ENCODE assay signal across 8 cellular contexts in genomic region chr1:44672956-44673674, GRCh38. TPM values are rescaled to one million over a fixed set of nuclear protein-coding genes. Genes with fewer than 3 reads are reported as not detected.
A peak's percentile ranks its signal among the peaks of the same experiment; 100 is the strongest.
DNase-seq lines count a peak whose midpoint lies in the region; ATAC-seq, FAIRE-seq and TF ChIP-seq lines count a peak whose summit lies in the region.

No MANE protein-coding gene starts in this region.

- FAIRE-seq in A549 (lab: Jason Lieb, UNC), result no peak

- H3K4me3 ChIP-seq in A549 (peak overlapping the region; percentile 57), HUES6 (ENCODE audit: low read depth, low read length) (peak overlapping the region; percentile 85), cardiac fibroblast (replicated peaks in 1 of 2; ENCODE audit: low read depth in 2 of 2, low read length in 2 of 2) (peak overlapping the region; percentile 67 to 83)

- H3K4me1 ChIP-seq in A549 (peaks cover 25% of the 10 kb centered on the region), HUES6 (ENCODE audit: control insufficient read depth, insufficient read depth, low read length) (peaks cover 35% of the 10 kb centered on the region)

- TF ChIP-seq CTCF in A549 (IDR thresholded peaks at IDR 0.05) (no peak), cardiac fibroblast (IDR thresholded peaks at IDR 0.05; ENCODE audit: low read depth, low read length) (no peak)

- peak overlapping the region; percentile 93 for H3K4me2 ChIP-seq in A549

- POLR2A ChIA-PET in A549 (lab: Yijun Ruan, JAX), result interaction anchor here (1.1 to 2.2 kb wide), 4 partner anchors 20 to 57 kb away, joined by 6 to 28 read pairs (median 9); no protein-coding TSS in a partner anchor

- TF ChIP-seq RAD21 in A549 (conservative IDR thresholded peaks at IDR 0.05 in 1 of 2, IDR thresholded peaks at IDR 0.05 in 1 of 2), result no peak

- WGBS in A549 (ENCODE audit: missing lambda C conversion rate), result 89% methylated on average over 14 of the region's 14 CpGs

- no peak for TF ChIP-seq EP300 in A549 (IDR thresholded peaks at IDR 0.05)

- H3K27me3 ChIP-seq in HUES6 (ENCODE audit: control insufficient read depth, insufficient read depth, low read length), result no peaks in the 10 kb centered on the region

- H3K27ac ChIP-seq in A549, result peak overlapping the region; percentile 90 to 95; a peak in 5 of 6 replicates
- no peak overlapping the region for H3K27ac ChIP-seq in HUES6 (ENCODE audit: low read depth, low read length)

- no peaks in the 10 kb centered on the region for H3K36me3 ChIP-seq in HUES6 (ENCODE audit: control insufficient read depth, insufficient read depth, low read length)

- no peak for DNase-seq in A549 (ENCODE audit: low read depth in 1 of 2, low spot score in 1 of 2)
- no peak for DNase-seq in cardiac fibroblast (ENCODE audit: low read depth in 2 of 2)
- peak; percentile 71 for DNase-seq in myocyte (ENCODE audit: low read depth)
- DNase-seq in NCI-H69 (lab: John Stamatoyannopoulos, UW), result no peak
- no peak for DNase-seq in putamen (ENCODE audit: low spot score)

- ATAC-seq in A549, result no peak
- ATAC-seq in HG02981 (IDR thresholded peaks at IDR 0.05; ENCODE audit: unreplicated experiment), result no peak
- ATAC-seq in GM18498 (IDR thresholded peaks at IDR 0.05; ENCODE audit: unreplicated experiment), result no peak

- peak overlapping the region; percentile 62 for H3K9ac ChIP-seq in HUES6 (ENCODE audit: low read length)

- no peak for TF ChIP-seq POLR2A in A549 (IDR thresholded peaks at IDR 0.05; ENCODE audit: low read length)

- H3K9me3 ChIP-seq in A549 (no peaks in the 10 kb centered on the region), HUES6 (ENCODE audit: control insufficient read depth, insufficient read depth, low read depth, low read length) (no peaks in the 10 kb centered on the region)

- CTCF ChIA-PET in A549 (lab: Yijun Ruan, JAX), result interaction anchor here (2.2 to 7.2 kb wide), 2 partner anchors 21 to 40 kb away, joined by 5 to 34 read pairs; no protein-coding TSS in a partner anchor

TF ChIP-seq in A549, 52 proteins besides CTCF, POLR2A, EP300 and RAD21:
- TF ChIP-seq PBX3 (IDR thresholded peaks at IDR 0.05), result no peak
- no peak for TF ChIP-seq RARB (CRISPR knock-in tag; IDR thresholded peaks at IDR 0.05)
- no peak for TF ChIP-seq RFX5 (IDR thresholded peaks at IDR 0.05)
- TF ChIP-seq MAFK (IDR thresholded peaks at IDR 0.05; ENCODE audit: partially characterized antibody), result no peak
- TF ChIP-seq, protein P1, sequence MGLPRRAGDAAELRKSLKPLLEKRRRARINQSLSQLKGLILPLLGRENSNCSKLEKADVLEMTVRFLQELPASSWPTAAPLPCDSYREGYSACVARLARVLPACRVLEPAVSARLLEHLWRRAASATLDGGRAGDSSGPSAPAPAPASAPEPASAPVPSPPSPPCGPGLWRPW (IDR thresholded peaks at IDR 0.05), result no peak
- no peak for TF ChIP-seq TP53 (CRISPR knock-in tag; IDR thresholded peaks at IDR 0.05)
- no peak for TF ChIP-seq HMGXB4 (CRISPR knock-in tag; IDR thresholded peaks at IDR 0.05; ENCODE audit: borderline replicate concordance)
- TF ChIP-seq EHMT2 (IDR thresholded peaks at IDR 0.05; ENCODE audit: low read depth), result no peak
- TF ChIP-seq FOSL2 (IDR thresholded peaks at IDR 0.05), result no peak
- TF ChIP-seq FOSL2 (CRISPR knock-in tag; IDR thresholded peaks at IDR 0.05), result no peak
- TF ChIP-seq SREBF2 (IDR thresholded peaks at IDR 0.05), result no peak
- no peak for TF ChIP-seq REST (IDR thresholded peaks at IDR 0.05)
- TF ChIP-seq TFCP2L1 (CRISPR knock-in tag; IDR thresholded peaks at IDR 0.05), result no peak

RNA-seq across cellular contexts. Expression of gene TMEM53, which starts 1.2 kb away (rescaled TPM):
- 6.2 and 8.9 TPM in 2 replicates for polyA plus RNA-seq in A549 (2011; rRNA removed)
- polyA plus RNA-seq in A549 (2012; cell fraction: cytosol; rRNA removed), result 12.8 and 15.4 TPM in 2 replicates
- 12.0 and 12.3 TPM in 2 replicates for polyA plus RNA-seq in A549 (2012; cell fraction: nucleus; rRNA removed)
- 4.8 to 8.9 TPM (median 8.0 TPM) in 3 replicates for polyA plus RNA-seq in A549 (2017; fragmentation: RNase III; extraction: RNeasy Plus Mini Kit Qiagen cat#74134 plus additional on column Dnase treatment)
- polyA minus RNA-seq in A549 (2011; rRNA and poly(A)+ RNA removed), result 13.4 and 14.0 TPM in 2 replicates
- total RNA-seq in myocyte, result 20.8 and 25.5 TPM in 2 replicates
- 13.6 TPM for polyA plus RNA-seq in myocyte (2012)

RNA-seq across cellular contexts. Expression of gene ARMH1, which starts 1.4 kb away (rescaled TPM):
- polyA plus RNA-seq in A549 (2011; rRNA removed) (2.7 TPM in 2 replicates), A549 (2017; fragmentation: RNase III; extraction: RNeasy Plus Mini Kit Qiagen cat#74134 plus additional on column Dnase treatment) (1.3 to 2.4 TPM (median 1.7 TPM) in 3 replicates)
- 0.61 and 0.66 TPM in 2 replicates for polyA plus RNA-seq in A549 (2012; cell fraction: cytosol; rRNA removed)
- 9.4 and 11.0 TPM in 2 replicates for polyA plus RNA-seq in A549 (2012; cell fraction: nucleus; rRNA removed)
- 1.1 and 1.9 TPM in 2 replicates for polyA minus RNA-seq in A549 (2011; rRNA and poly(A)+ RNA removed)
- 7.0 and 13.9 TPM in 2 replicates for total RNA-seq in myocyte
- polyA plus RNA-seq in myocyte (2012), result 0.78 TPM

RNA-seq across cellular contexts. Expression of gene RNU5D-1, which starts 57.9 kb away (rescaled TPM):
- polyA plus RNA-seq in A549 (2011; rRNA removed) (not detected in 2 replicates), A549 (2017; fragmentation: RNase III; extraction: RNeasy Plus Mini Kit Qiagen cat#74134 plus additional on column Dnase treatment) (not detected in 3 replicates)
- not detected in 2 replicates for polyA plus RNA-seq in A549 (2012; cell fraction: cytosol; rRNA removed)
- not detected in 2 replicates for polyA plus RNA-seq in A549 (2012; cell fraction: nucleus; rRNA removed)
- under 0.01 TPM in 2 replicates for polyA minus RNA-seq in A549 (2011; rRNA and poly(A)+ RNA removed)
- total RNA-seq in myocyte, result not detected in 2 replicates
- polyA plus RNA-seq in myocyte (2012), result not detected
